ENCODE assay signal across 11 cellular contexts in the genomic region with DNA sequence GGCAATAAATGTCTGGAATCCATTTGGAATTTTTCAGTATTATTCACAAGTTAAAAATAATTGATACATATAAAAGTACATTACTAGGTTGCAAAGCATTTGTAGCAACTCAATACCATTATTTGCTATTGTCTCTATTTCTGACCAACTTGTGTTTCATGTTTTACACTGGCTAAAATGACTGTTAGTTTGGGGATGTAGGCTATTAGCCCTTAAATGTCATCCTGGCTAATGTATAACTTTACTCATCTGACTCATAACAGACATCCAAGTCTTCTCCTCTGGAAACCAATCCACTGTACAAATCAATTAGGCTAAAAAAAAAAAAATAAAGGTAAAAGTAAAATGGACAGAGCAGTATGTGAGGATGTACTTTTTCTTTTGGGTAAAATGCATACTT. TPM values are rescaled to one million over a fixed set of nuclear protein-coding genes. Genes with fewer than 3 reads are reported as not detected.
DNase-seq lines count a peak whose midpoint lies in the region; ATAC-seq and TF ChIP-seq lines count a peak whose summit lies in the region.
"Had no signal": no experiment of that assay in that cellular context is flagged by ENCODE, and none has a peak within 500 bp of the region (broad histone marks: within the 10 kb centered on the region; RNA-seq: fewer than 3 reads in every experiment).

No MANE protein-coding gene starts in this region.

- H3K27me3 ChIP-seq in fibroblast of lung (ENCODE audit: control insufficient read depth, insufficient read depth, low read length), result no peaks in the 10 kb centered on the region
- no peaks in the 10 kb centered on the region for H3K27me3 ChIP-seq in psoas muscle (ENCODE audit: insufficient read depth in 3 of 3, low read length in 2 of 3)
- H3K27me3 ChIP-seq: SJSA1 had no signal

- H3K9ac ChIP-seq in fibroblast of lung (ENCODE audit: insufficient read depth, low read length), result no peak overlapping the region

- no peaks in the 10 kb centered on the region for H4K20me1 ChIP-seq in fibroblast of lung (ENCODE audit: control insufficient read depth, extremely low read depth, insufficient read depth, low read length)

- H3K4me3 Mint-ChIP-seq in activated CD4-positive, alpha-beta T cell treated with anti-CD3 and anti-CD28 coated beads, Interleukin-2, amount 10 ng/mL, durations not matched to agents 7 days and 5 days, result no peak overlapping the region
- H3K4me3 Mint-ChIP-seq: CD4-positive, alpha-beta memory T cell; nephron had no signal

- no peak overlapping the region for H2AFZ ChIP-seq in fibroblast of lung (ENCODE audit: low read length)

- ATAC-seq in GM21723 (IDR thresholded peaks at IDR 0.05; ENCODE audit: unreplicated experiment) (peak; percentile 41), HG03354 (IDR thresholded peaks at IDR 0.05; ENCODE audit: poor library complexity, severe bottlenecking, unreplicated experiment) (peak; percentile 70), psoas muscle (no peak)

- peaks cover 27% of the 10 kb centered on the region for H3K4me1 Mint-ChIP-seq in activated CD4-positive, alpha-beta T cell treated with anti-CD3 and anti-CD28 coated beads, Interleukin-2, amount 10 ng/mL, durations not matched to agents 7 days and 5 days

- H3K27ac ChIP-seq in fibroblast of lung (ENCODE audit: insufficient read depth, low read length) (no peak overlapping the region), psoas muscle (no peak overlapping the region)
- H3K27ac ChIP-seq: SJSA1 had no signal

- no peak overlapping the region for H3K4me3 ChIP-seq in fibroblast of lung (replicated peaks in 1 of 4; ENCODE audit: control extremely low read depth in 1 of 4, insufficient read depth in 1 of 4, low read depth in 3 of 4, low read length in 4 of 4)
- H3K4me3 ChIP-seq in psoas muscle, result no peak overlapping the region
- H3K4me3 ChIP-seq: SJSA1 had no signal

- H3K9me3 ChIP-seq in fibroblast of lung (ENCODE audit: control insufficient read depth, insufficient read depth, low read depth, low read length) (no peaks in the 10 kb centered on the region), psoas muscle (no peaks in the 10 kb centered on the region)
- H3K9me3 ChIP-seq: SJSA1 had no signal

- CTCF ChIA-PET in activated CD4-positive, alpha-beta T cell treated with anti-CD3 and anti-CD28 coated beads, Interleukin-2, amount 10 ng/mL, durations not matched to agents 7 days and 5 days (lab: Charles Lee), result no interaction called here

- H3K4me1 ChIP-seq in fibroblast of lung (ENCODE audit: control insufficient read depth, extremely low read depth, insufficient read depth, low read length), result peaks cover 14% of the 10 kb centered on the region
- peaks cover 20% of the 10 kb centered on the region for H3K4me1 ChIP-seq in psoas muscle

- H3K4me2 ChIP-seq in fibroblast of lung (ENCODE audit: extremely low read depth, insufficient read depth, low read length), result peak overlapping the region; percentile 35

- POLR2A ChIA-PET in activated CD4-positive, alpha-beta T cell treated with anti-CD3 and anti-CD28 coated beads, Interleukin-2, amount 10 ng/mL, durations not matched to agents 7 days and 5 days (lab: Charles Lee), result no interaction called here

- no peak overlapping the region for H3K27ac Mint-ChIP-seq in activated CD4-positive, alpha-beta T cell treated with anti-CD3 and anti-CD28 coated beads, Interleukin-2, amount 10 ng/mL, durations not matched to agents 7 days and 5 days
- H3K27ac Mint-ChIP-seq: CD4-positive, alpha-beta memory T cell had no signal

- H3K36me3 Mint-ChIP-seq in activated CD4-positive, alpha-beta T cell treated with anti-CD3 and anti-CD28 coated beads, Interleukin-2, amount 10 ng/mL, durations not matched to agents 7 days and 5 days (ENCODE audit: low read depth), result peaks cover 4% of the 10 kb centered on the region

- H3K36me3 ChIP-seq in fibroblast of lung (ENCODE audit: control insufficient read depth, insufficient read depth, low read length) (no peaks in the 10 kb centered on the region), psoas muscle (ENCODE audit: insufficient read depth in 1 of 2, low read depth in 1 of 2) (no peaks in the 10 kb centered on the region)
- H3K36me3 ChIP-seq: SJSA1 had no signal

- no peaks in the 10 kb centered on the region for H3K27me3 Mint-ChIP-seq in activated CD4-positive, alpha-beta T cell treated with anti-CD3 and anti-CD28 coated beads, Interleukin-2, amount 10 ng/mL, durations not matched to agents 7 days and 5 days
- H3K27me3 Mint-ChIP-seq: CD4-positive, alpha-beta memory T cell had no signal

- intact Hi-C loops in psoas muscle (cut with DNase I), result no loop called here

- no peaks in the 10 kb centered on the region for H3K9me3 Mint-ChIP-seq in activated CD4-positive, alpha-beta T cell treated with anti-CD3 and anti-CD28 coated beads, Interleukin-2, amount 10 ng/mL, durations not matched to agents 7 days and 5 days
- H3K9me3 Mint-ChIP-seq: CD4-positive, alpha-beta memory T cell; nephron had no signal

- DNase-seq in EL, result peak; percentile 14
- DNase-seq in fibroblast of lung (ENCODE audit: low read depth in 2 of 2), result peak; percentile 25 to 45
- DNase-seq in nucleus accumbens (lab: John Stamatoyannopoulos, UW), result no peak
- no peak for DNase-seq in activated CD4-positive, alpha-beta T cell treated with anti-CD3 and anti-CD28 coated beads, Interleukin-2, amount 10 ng/mL, durations not matched to agents 7 days and 5 days
- no peak for DNase-seq in AG08396 (ENCODE audit: low spot score)
- no peak for DNase-seq in psoas muscle
- DNase-seq: CD4-positive, alpha-beta memory T cell had no signal

- TF ChIP-seq CTCF in fibroblast of lung (conservative IDR thresholded peaks at IDR 0.05 in 1 of 2, IDR thresholded peaks at IDR 0.05 in 1 of 2; ENCODE audit: low read depth in 1 of 2, low read length in 2 of 2) (no peak), psoas muscle (IDR thresholded peaks at IDR 0.05) (no peak)

- H3K79me2 ChIP-seq in fibroblast of lung (ENCODE audit: control insufficient read depth, insufficient read depth, low read length), result peaks cover 3% of the 10 kb centered on the region

RNA-seq across cellular contexts. Expression of a gene that starts 20.7 kb away (rescaled TPM):
- total RNA-seq in fibroblast of lung (15.9 and 24.9 TPM in 2 replicates), psoas muscle (10 to 100 TPM in 1 of 4 donors, 1 to 10 TPM in 3; 6.1 to 11.4 (median 8.1) TPM)
- polyA plus RNA-seq in fibroblast of lung (15.8 and 21.9 TPM in 2 replicates), psoas muscle (10 to 100 TPM in 1 of 3 donors, 1 to 10 TPM in 2; 2.0 to 12.7 (median 4.5) TPM)
- 12.9 and 17.6 TPM in 2 replicates for polyA plus RNA-seq in fibroblast of lung (2012)
- polyA minus RNA-seq in fibroblast of lung (ENCODE audit: low replicate concordance), result 4.0 and 6.9 TPM in 2 replicates
- 10 to 100 TPM in 1 of 2 experiments, 1 to 10 TPM in 1; 9.4 to 10.5 TPM for total RNA-seq in activated CD4-positive, alpha-beta T cell treated with anti-CD3 and anti-CD28 coated beads, Interleukin-2, amount 10 ng/mL, durations not matched to agents 7 days and 5 days

Comparison
In these comparisons a context has a peak if more than half of its experiments do, and no peak if none do; other contexts are left out.
1. DNase-seq: peak in EL (single experiment) and fibroblast of lung (2 of 2); none in nucleus accumbens (0 of 56), activated CD4-positive, alpha-beta T cell treated with anti-CD3 and anti-CD28 coated beads, Interleukin-2, amount 10 ng/mL, durations not matched to agents 7 days and 5 days (single experiment), AG08396 (single experiment) and psoas muscle (0 of 2).
2. ATAC-seq: peak in GM21723 (single experiment) and HG03354 (single experiment); none in psoas muscle (0 of 4).